In the genomic region with DNA sequence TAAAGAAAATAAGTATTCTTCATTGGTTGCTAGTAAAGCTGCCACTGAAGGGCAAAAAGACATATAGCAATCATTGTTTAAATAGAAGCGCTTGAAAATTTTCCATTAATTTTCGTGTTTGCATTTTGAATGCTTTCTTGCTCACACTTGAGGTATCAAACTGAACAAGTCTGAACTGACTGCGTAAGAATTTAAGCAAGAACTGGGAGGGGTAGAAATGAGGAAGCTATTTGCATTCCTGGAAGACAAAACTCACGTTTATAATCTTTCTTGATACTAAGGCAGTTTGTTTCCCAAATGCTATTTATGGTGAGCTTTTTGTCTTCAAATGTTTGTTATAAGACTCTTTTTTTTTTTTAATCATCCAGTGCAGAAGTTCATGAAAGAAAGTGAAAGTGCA, we compare ENCODE assay signal across 2 cellular contexts.
TF ChIP-seq lines count a peak whose summit lies in the region.

No MANE protein-coding gene starts in this region.

TF ChIP-seq in A549, 52 proteins besides CTCF, POLR2A, EP300 and RAD21:
- TF ChIP-seq HOXB13 (CRISPR knock-in tag; IDR thresholded peaks at IDR 0.05; ENCODE audit: low read depth) (no peak), NR3C1 (IDR thresholded peaks at IDR 0.05) (no peak), SMC3 (IDR thresholded peaks at IDR 0.05) (no peak), PHF8 (IDR thresholded peaks at IDR 0.05; ENCODE audit: borderline replicate concordance, low read depth) (no peak), CBX8 (IDR thresholded peaks at IDR 0.05) (no peak)
TF ChIP-seq in A549: peak in this region for 0.

TF ChIP-seq in GM23338, 12 proteins besides CTCF, POLR2A, EP300 and RAD21:
- TF ChIP-seq EZH2 (IDR thresholded peaks at IDR 0.05; ENCODE audit: low read depth, unreplicated experiment), result no peak
- TF ChIP-seq, protein P1, sequence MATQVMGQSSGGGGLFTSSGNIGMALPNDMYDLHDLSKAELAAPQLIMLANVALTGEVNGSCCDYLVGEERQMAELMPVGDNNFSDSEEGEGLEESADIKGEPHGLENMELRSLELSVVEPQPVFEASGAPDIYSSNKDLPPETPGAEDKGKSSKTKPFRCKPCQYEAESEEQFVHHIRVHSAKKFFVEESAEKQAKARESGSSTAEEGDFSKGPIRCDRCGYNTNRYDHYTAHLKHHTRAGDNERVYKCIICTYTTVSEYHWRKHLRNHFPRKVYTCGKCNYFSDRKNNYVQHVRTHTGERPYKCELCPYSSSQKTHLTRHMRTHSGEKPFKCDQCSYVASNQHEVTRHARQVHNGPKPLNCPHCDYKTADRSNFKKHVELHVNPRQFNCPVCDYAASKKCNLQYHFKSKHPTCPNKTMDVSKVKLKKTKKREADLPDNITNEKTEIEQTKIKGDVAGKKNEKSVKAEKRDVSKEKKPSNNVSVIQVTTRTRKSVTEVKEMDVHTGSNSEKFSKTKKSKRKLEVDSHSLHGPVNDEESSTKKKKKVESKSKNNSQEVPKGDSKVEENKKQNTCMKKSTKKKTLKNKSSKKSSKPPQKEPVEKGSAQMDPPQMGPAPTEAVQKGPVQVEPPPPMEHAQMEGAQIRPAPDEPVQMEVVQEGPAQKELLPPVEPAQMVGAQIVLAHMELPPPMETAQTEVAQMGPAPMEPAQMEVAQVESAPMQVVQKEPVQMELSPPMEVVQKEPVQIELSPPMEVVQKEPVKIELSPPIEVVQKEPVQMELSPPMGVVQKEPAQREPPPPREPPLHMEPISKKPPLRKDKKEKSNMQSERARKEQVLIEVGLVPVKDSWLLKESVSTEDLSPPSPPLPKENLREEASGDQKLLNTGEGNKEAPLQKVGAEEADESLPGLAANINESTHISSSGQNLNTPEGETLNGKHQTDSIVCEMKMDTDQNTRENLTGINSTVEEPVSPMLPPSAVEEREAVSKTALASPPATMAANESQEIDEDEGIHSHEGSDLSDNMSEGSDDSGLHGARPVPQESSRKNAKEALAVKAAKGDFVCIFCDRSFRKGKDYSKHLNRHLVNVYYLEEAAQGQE (IDR thresholded peaks at IDR 0.05; ENCODE audit: unreplicated experiment), result no peak
- TF ChIP-seq POLR2AphosphoS5 (IDR thresholded peaks at IDR 0.05; ENCODE audit: low read depth), result no peak
- no peak for TF ChIP-seq JUNB (IDR thresholded peaks at IDR 0.05; ENCODE audit: unreplicated experiment)
- no peak for TF ChIP-seq ZNF114 (CRISPR knock-in tag; IDR thresholded peaks at IDR 0.05)
- TF ChIP-seq ZNF331 (CRISPR knock-in tag; IDR thresholded peaks at IDR 0.05; ENCODE audit: low read depth), result no peak
